Comparison of ENCODE assay signal across 12 cellular contexts in genomic region chr6:84522135-84522535, GRCh38.
DNase-seq lines count a peak whose midpoint lies in the region; ATAC-seq, FAIRE-seq and TF ChIP-seq lines count a peak whose summit lies in the region.
"Had no signal": no experiment of that assay in that cellular context is flagged by ENCODE, and none has a peak within 500 bp of the region (broad histone marks: within the 10 kb centered on the region; RNA-seq: fewer than 3 reads in every experiment).

No MANE protein-coding gene starts in this region.

- TF ChIP-seq POLR2A in K562 (conservative IDR thresholded peaks at IDR 0.05) (no peak), right lobe of liver (IDR thresholded peaks at IDR 0.05) (no peak)

- no peaks in the 10 kb centered on the region for H3K9me1 ChIP-seq in K562 (ENCODE audit: control insufficient read depth, insufficient read depth, low read length)

- no TSS peak for BruUV-seq in K562 (replicated peaks; lab: Mats Ljungman, UMichigan)

- no peak for TF ChIP-seq EP300 in K562 (IDR thresholded peaks at IDR 0.05; ENCODE audit: low read length)

- no peak overlapping the region for H3K4me3 Mint-ChIP-seq in activated CD4-positive, alpha-beta T cell treated with anti-CD3 and anti-CD28 coated beads for 36 hours
- H3K4me3 Mint-ChIP-seq: activated naive CD4-positive, alpha-beta T cell treated with anti-CD3 and anti-CD28 coated beads, Interleukin-2, amount 50 U/mL, for 24 hours; CD8-positive, alpha-beta T cell had no signal

- in situ Hi-C loops in K562 (cut with MboI) = no loop called here

- no peaks in the 10 kb centered on the region for H3K4me1 Mint-ChIP-seq in activated CD4-positive, alpha-beta T cell treated with anti-CD3 and anti-CD28 coated beads for 36 hours
- H3K4me1 Mint-ChIP-seq: activated naive CD4-positive, alpha-beta T cell treated with anti-CD3 and anti-CD28 coated beads, Interleukin-2, amount 50 U/mL, for 24 hours had no signal

- TF ChIP-seq CTCF in AG04450 (IDR thresholded peaks at IDR 0.05; ENCODE audit: low read depth, low read length) (no peak), K562 (IDR thresholded peaks at IDR 0.05 in 2 of 3, conservative IDR thresholded peaks at IDR 0.05 in 1 of 3; ENCODE audit: insufficient read depth in 2 of 3, low read depth in 1 of 3, low read length in 3 of 3) (no peak), right lobe of liver (IDR thresholded peaks at IDR 0.05) (no peak)

- no peak for ATAC-seq in K562
- ATAC-seq in activated CD4-positive, alpha-beta T cell treated with anti-CD3 and anti-CD28 coated beads for 36 hours = no peak
- no peak for ATAC-seq in right lobe of liver
- ATAC-seq in HG03025 (IDR thresholded peaks at IDR 0.05; ENCODE audit: low FRiP score, unreplicated experiment) = no peak
- ATAC-seq: CD8-positive, alpha-beta T cell had no signal

- H3K36me3 ChIP-seq in K562 (ENCODE audit: control insufficient read depth, insufficient read depth, low read length) = no peaks in the 10 kb centered on the region
- H3K36me3 ChIP-seq in right lobe of liver = no peaks in the 10 kb centered on the region

- intact Hi-C loops in K562 (cut with micrococcal nuclease) = no loop called here
- intact Hi-C loops in activated CD4-positive, alpha-beta T cell treated with anti-CD3 and anti-CD28 coated beads for 36 hours (cut with DNase I, micrococcal nuclease) = no loop called here
- intact Hi-C loops in right lobe of liver (cut with DNase I) = no loop called here

- CTCF ChIA-PET in AG04450 (lab: Charles Lee) = no interaction called here
- CTCF ChIA-PET in K562 (lab: Yijun Ruan, JAX; ENCODE audit: low intra/inter-chr PET ratio) = no interaction called here
- CTCF ChIA-PET in activated CD4-positive, alpha-beta T cell treated with anti-CD3 and anti-CD28 coated beads for 36 hours (lab: Charles Lee) = no interaction called here

- H3K27me3 ChIP-seq in AG04450 (ENCODE audit: control insufficient read depth, insufficient read depth, low read length) (no peaks in the 10 kb centered on the region), K562 (ENCODE audit: control insufficient read depth in 2 of 2, insufficient read depth in 2 of 2, low read length in 2 of 2) (no peaks in the 10 kb centered on the region), right lobe of liver (no peaks in the 10 kb centered on the region)

- no peak overlapping the region for H2AFZ ChIP-seq in K562 (ENCODE audit: low read depth, low read length)

- H3K9me3 ChIP-seq in AG04450 (ENCODE audit: control insufficient read depth, insufficient read depth, low read length) (no peaks in the 10 kb centered on the region), K562 (replicated peaks; ENCODE audit: control insufficient read depth, insufficient read depth, low read depth, low read length) (no peaks in the 10 kb centered on the region), right lobe of liver (no peaks in the 10 kb centered on the region)

- H3K79me2 ChIP-seq in K562 (ENCODE audit: control insufficient read depth, insufficient read depth, low read length) = no peaks in the 10 kb centered on the region

- no peak for TF ChIP-seq RAD21 in K562 (CRISPR knock-in tag; conservative IDR thresholded peaks at IDR 0.05 in 1 of 2, IDR thresholded peaks at IDR 0.05 in 1 of 2)

- H3K4me2 ChIP-seq in K562 (ENCODE audit: insufficient read depth, low read length) = no peak overlapping the region

- no peaks in the 10 kb centered on the region for H4K20me1 ChIP-seq in K562 (replicated peaks; ENCODE audit: control insufficient read depth, insufficient read depth, low read length)

- no peaks in the 10 kb centered on the region for H3K4me1 ChIP-seq in K562 (replicated peaks in 1 of 2; ENCODE audit: control insufficient read depth in 2 of 2, insufficient read depth in 2 of 2, low read length in 2 of 2)
- no peaks in the 10 kb centered on the region for H3K4me1 ChIP-seq in right lobe of liver

- no peaks in the 10 kb centered on the region for H3K36me3 Mint-ChIP-seq in activated CD4-positive, alpha-beta T cell treated with anti-CD3 and anti-CD28 coated beads for 36 hours (ENCODE audit: low read depth)
- H3K36me3 Mint-ChIP-seq: activated naive CD4-positive, alpha-beta T cell treated with anti-CD3 and anti-CD28 coated beads, Interleukin-2, amount 50 U/mL, for 24 hours; CD8-positive, alpha-beta T cell had no signal

- peak; percentile 16 for DNase-seq in AG04450 (ENCODE audit: low read depth, low spot score)
- peak; percentile 19 for DNase-seq in HK-2 (ENCODE audit: unreplicated experiment)
- DNase-seq in K562 (ENCODE audit: extremely low read depth in 1 of 4, low spot score in 3 of 4) = no peak
- peak; percentile 74 for DNase-seq in kidney glomerular epithelial cell (lab: John Stamatoyannopoulos, UW)
- no peak for DNase-seq in activated CD4-positive, alpha-beta T cell treated with anti-CD3 and anti-CD28 coated beads for 36 hours
- no peak for DNase-seq in right lobe of liver
- no peak for DNase-seq in caudate nucleus (lab: John Stamatoyannopoulos, UW)
- DNase-seq: activated CD4-positive, CD25-positive, alpha-beta regulatory T cell treated with anti-CD3 and anti-CD28 coated beads, Interleukin-2, amount 50 U/mL, for 72 hours; CD8-positive, alpha-beta T cell; NCI-H1105 treated with DMSO at 0.1 percent for 48 hours had no signal

- H3K4me3 ChIP-seq in AG04450 (ENCODE audit: low read depth, low read length) (no peak overlapping the region), K562 (no peak overlapping the region), right lobe of liver (no peak overlapping the region)

- no peaks in the 10 kb centered on the region for H3K9me3 Mint-ChIP-seq in activated CD4-positive, alpha-beta T cell treated with anti-CD3 and anti-CD28 coated beads for 36 hours (ENCODE audit: low read depth)
- H3K9me3 Mint-ChIP-seq: activated naive CD4-positive, alpha-beta T cell treated with anti-CD3 and anti-CD28 coated beads, Interleukin-2, amount 50 U/mL, for 24 hours; CD8-positive, alpha-beta T cell had no signal

- POLR2A ChIA-PET in AG04450 (lab: Yijun Ruan, JAX) (no interaction called here), K562 (lab: Yijun Ruan, JAX) (no interaction called here)
- POLR2A ChIA-PET in activated CD4-positive, alpha-beta T cell treated with anti-CD3 and anti-CD28 coated beads for 36 hours (lab: Charles Lee) = no interaction called here

- no peak overlapping the region for H3K27ac Mint-ChIP-seq in activated CD4-positive, alpha-beta T cell treated with anti-CD3 and anti-CD28 coated beads for 36 hours
- H3K27ac Mint-ChIP-seq: activated naive CD4-positive, alpha-beta T cell treated with anti-CD3 and anti-CD28 coated beads, Interleukin-2, amount 50 U/mL, for 24 hours; CD8-positive, alpha-beta T cell had no signal

- no peak overlapping the region for H3K9ac ChIP-seq in K562 (ENCODE audit: insufficient read depth in 1 of 2, low read depth in 2 of 2, low read length in 2 of 2)

- H3K27ac ChIP-seq in AG04450 (ENCODE audit: low read depth, low read length) = no peak overlapping the region
- no peak overlapping the region for H3K27ac ChIP-seq in K562 (ENCODE audit: extremely low read depth, low read depth, low read length)
- no peak overlapping the region for H3K27ac ChIP-seq in right lobe of liver
- no peak overlapping the region for H3K27ac ChIP-seq in caudate nucleus (ENCODE audit: low read depth, low read length)

- no peaks in the 10 kb centered on the region for H3K27me3 Mint-ChIP-seq in activated CD4-positive, alpha-beta T cell treated with anti-CD3 and anti-CD28 coated beads for 36 hours
- H3K27me3 Mint-ChIP-seq: activated naive CD4-positive, alpha-beta T cell treated with anti-CD3 and anti-CD28 coated beads, Interleukin-2, amount 50 U/mL, for 24 hours had no signal

- no peak for FAIRE-seq in K562 (lab: Jason Lieb, UNC)

TF ChIP-seq in K562, 482 proteins besides CTCF, POLR2A, EP300 and RAD21:
- no peak for TF ChIP-seq GTF2A2 (tag; IDR thresholded peaks at IDR 0.05)
- TF ChIP-seq ZNF778 (CRISPR knock-in tag; IDR thresholded peaks at IDR 0.05) = no peak
- TF ChIP-seq ILF3 (IDR thresholded peaks at IDR 0.05; ENCODE audit: borderline replicate concordance) = no peak
- 0 out of 4 replicates have a peak, but pooled peaks of 1 of the 2 experiments have one; percentile 12 for TF ChIP-seq FOXA3 (CRISPR knock-in tag; conservative IDR thresholded peaks at IDR 0.05 in 1 of 2, IDR thresholded peaks at IDR 0.05 in 1 of 2)
- TF ChIP-seq FOSL1 (tag; conservative IDR thresholded peaks at IDR 0.05) = peak; percentile 27; the same call in 1 of the 2 replicates

Comparison
In these comparisons a context has a peak if more than half of its experiments do, and no peak if none do; other contexts are left out.
1. DNase-seq: peak in AG04450 (single experiment), HK-2 (single experiment) and kidney glomerular epithelial cell (single experiment); none in K562 (0 of 4), activated CD4-positive, alpha-beta T cell treated with anti-CD3 and anti-CD28 coated beads for 36 hours (single experiment), right lobe of liver (0 of 3) and caudate nucleus (0 of 61).